24 cellular contexts compared by ENCODE assay signal in genomic region chr1:22288593-22289241, GRCh38.
A peak's percentile ranks its signal among the peaks of the same experiment; 100 is the strongest.
DNase-seq lines count a peak whose midpoint lies in the region; ATAC-seq and TF ChIP-seq lines count a peak whose summit lies in the region.
"Had no signal": no experiment of that assay in that cellular context is flagged by ENCODE, and none has a peak within 500 bp of the region (broad histone marks: within the 10 kb centered on the region; RNA-seq: fewer than 3 reads in every experiment).

No MANE protein-coding gene starts in this region.

- no peaks in the 10 kb centered on the region for H3K9me3 Mint-ChIP-seq in GM23338
- H3K9me3 Mint-ChIP-seq: activated B cell treated with CpG ODN at 0.5 μM for 24 hours, mesothelial cell of epicardium had no signal

- no peak overlapping the region for H3K9ac ChIP-seq in PC-3 (ENCODE audit: low read length)

- H3K4me3 ChIP-seq in GM23338 (no peak overlapping the region), PC-3 (ENCODE audit: low read length) (no peak overlapping the region)
- H3K4me3 ChIP-seq: body of pancreas, smooth muscle cell had no signal

- peaks cover 4% of the 10 kb centered on the region for H3K27me3 Mint-ChIP-seq in GM23338 (ENCODE audit: insufficient read depth, low read depth, poor library complexity)

- no TSS peak for BruUV-seq in PC-3 (replicated peaks; lab: Mats Ljungman, UMichigan)

- CTCF ChIA-PET in PC-3 (lab: Charles Lee), result no interaction called here

- no peaks in the 10 kb centered on the region for H3F3A ChIP-seq in GM23338 (replicated peaks; ENCODE audit: low read depth)
- H3F3A ChIP-seq in PC-3 (ENCODE audit: low read length, unreplicated experiment), result no peaks in the 10 kb centered on the region

- H3K9me3 ChIP-seq in PC-3 (ENCODE audit: low read length), result no peaks in the 10 kb centered on the region
- H3K9me3 ChIP-seq: body of pancreas had no signal

- no peaks in the 10 kb centered on the region for H4K20me1 ChIP-seq in GM23338 (replicated peaks; ENCODE audit: insufficient read depth)
- H4K20me1 ChIP-seq in PC-3 (ENCODE audit: low read length), result no peaks in the 10 kb centered on the region

- H3K27ac ChIP-seq in GM23338 (ENCODE audit: low read depth) (no peak overlapping the region), PC-3 (ENCODE audit: low read length) (no peak overlapping the region)
- H3K27ac ChIP-seq: body of pancreas had no signal

- H3K4me2 ChIP-seq in GM23338 (no peak overlapping the region), PC-3 (ENCODE audit: low read length) (no peak overlapping the region)
- H3K4me2 ChIP-seq: smooth muscle cell had no signal

- H3K27ac Mint-ChIP-seq in GM23338, result no peak overlapping the region
- H3K27ac Mint-ChIP-seq: activated B cell treated with CpG ODN at 0.5 μM for 24 hours, mesothelial cell of epicardium, naive B cell, type B pancreatic cell had no signal

- H3K9me2 ChIP-seq in GM23338 (ENCODE audit: insufficient read depth) (no peaks in the 10 kb centered on the region), PC-3 (replicated peaks; ENCODE audit: low read length) (no peaks in the 10 kb centered on the region)

- no peak overlapping the region for H3K4me3 Mint-ChIP-seq in GM23338
- H3K4me3 Mint-ChIP-seq: activated B cell treated with CpG ODN at 0.5 μM for 24 hours, mesothelial cell of epicardium, naive B cell, type B pancreatic cell had no signal

- no peaks in the 10 kb centered on the region; the same call in 2 of the 3 replicates for H3K36me3 Mint-ChIP-seq in GM23338 (ENCODE audit: low read depth)
- H3K36me3 Mint-ChIP-seq: mesothelial cell of epicardium had no signal

- H3K4me1 ChIP-seq in GM23338 (ENCODE audit: insufficient read depth), result no peaks in the 10 kb centered on the region; the same call in 1 of the 2 replicates
- H3K4me1 ChIP-seq in PC-3 (ENCODE audit: insufficient read depth, low read length), result peaks cover 4% of the 10 kb centered on the region; the same call in 1 of the 2 replicates

- DNase-seq in GM23338 (ENCODE audit: low spot score) (no peak), PC-3 (peak; percentile 7), iPS-NIHi7 (ENCODE audit: extremely low spot score) (peak; percentile 3), sciatic nerve (ENCODE audit: low spot score) (peak; percentile 7), NCI-H2107 (lab: John Stamatoyannopoulos, UW) (no peak)
- no peak for DNase-seq in stimulated activated CD4-positive, alpha-beta T cell treated with anti-CD3 and anti-CD28 coated beads, Interleukin-4, amount 100 ng/mL, for 24 hours
- DNase-seq: activated B cell treated with CpG ODN at 0.5 μM for 24 hours; activated gamma-delta T cell; activated T-cell treated with anti-CD3 and anti-CD28 coated beads, Interleukin-2, amount 50 U/mL, for 1 hour; body of pancreas; Calu3; DND-41; left ventricle myocardium superior; naive B cell; NCI-H1694 treated with DMSO at 0.1 percent for 48 hours; NCI-H524 treated with DMSO at 0.1 percent for 48 hours; NK-92 treated with Interleukin-12 subunit alpha and Interleukin-12 subunit beta, amount 100 ng/mL, for 24 hours; SHP77 treated with DMSO at 0.1 percent for 48 hours; stimulated activated CD4-positive, alpha-beta T cell treated with anti-CD3 and anti-CD28 coated beads, Interleukin-1b, Interleukin-23, amount 100 ng/mL, for 48 hours had no signal

- H3K36me3 ChIP-seq in GM23338 (ENCODE audit: insufficient read depth) (no peaks in the 10 kb centered on the region), PC-3 (ENCODE audit: low read depth, low read length) (no peaks in the 10 kb centered on the region)

- ATAC-seq in GM23338 (no peak), PC-3 (no peak), sciatic nerve (no peak), GM19455 (IDR thresholded peaks at IDR 0.05; ENCODE audit: unreplicated experiment) (no peak)
- ATAC-seq: body of pancreas, left ventricle myocardium superior, Panc1 had no signal

- POLR2A ChIA-PET in PC-3 (lab: Charles Lee; ENCODE audit: unreplicated experiment), result no interaction called here

- peak overlapping the region; percentile 97; the same call in 1 of the 2 replicates for H2AFZ ChIP-seq in GM23338
- no peak overlapping the region for H2AFZ ChIP-seq in PC-3 (ENCODE audit: low read length)

- TF ChIP-seq CTCF in GM23338 (conservative IDR thresholded peaks at IDR 0.05; ENCODE audit: low read depth in 2 of 2), result no peak
- TF ChIP-seq CTCF in PC-3 (conservative IDR thresholded peaks at IDR 0.05; ENCODE audit: low read depth, low read length), result no peak

- intact Hi-C loops in PC-3 (cut with micrococcal nuclease), result no loop called here
- intact Hi-C loops in sciatic nerve (cut with DNase I), result no loop called here

- H3K79me2 ChIP-seq in GM23338 (replicated peaks; ENCODE audit: insufficient read depth) (no peaks in the 10 kb centered on the region), PC-3 (ENCODE audit: low read length) (no peaks in the 10 kb centered on the region)

- peaks cover 3% of the 10 kb centered on the region; the same call in 2 of the 3 replicates for H3K4me1 Mint-ChIP-seq in GM23338
- H3K4me1 Mint-ChIP-seq: activated B cell treated with CpG ODN at 0.5 μM for 24 hours, naive B cell had no signal

- no peaks in the 10 kb centered on the region for H3K27me3 ChIP-seq in GM23338 (ENCODE audit: insufficient read depth)
- no peaks in the 10 kb centered on the region for H3K27me3 ChIP-seq in PC-3 (ENCODE audit: low read length)
- H3K27me3 ChIP-seq: body of pancreas had no signal

TF ChIP-seq in GM23338, 12 proteins besides CTCF, POLR2A, EP300 and RAD21:
- TF ChIP-seq NANOG (IDR thresholded peaks at IDR 0.05; ENCODE audit: borderline replicate concordance) (no peak), CREB1 (CRISPR knock-in tag; IDR thresholded peaks at IDR 0.05; ENCODE audit: low read depth) (no peak), STAT1 (IDR thresholded peaks at IDR 0.05; ENCODE audit: unreplicated experiment) (no peak), JUNB (IDR thresholded peaks at IDR 0.05; ENCODE audit: unreplicated experiment) (no peak)
- TF ChIP-seq, protein P1, sequence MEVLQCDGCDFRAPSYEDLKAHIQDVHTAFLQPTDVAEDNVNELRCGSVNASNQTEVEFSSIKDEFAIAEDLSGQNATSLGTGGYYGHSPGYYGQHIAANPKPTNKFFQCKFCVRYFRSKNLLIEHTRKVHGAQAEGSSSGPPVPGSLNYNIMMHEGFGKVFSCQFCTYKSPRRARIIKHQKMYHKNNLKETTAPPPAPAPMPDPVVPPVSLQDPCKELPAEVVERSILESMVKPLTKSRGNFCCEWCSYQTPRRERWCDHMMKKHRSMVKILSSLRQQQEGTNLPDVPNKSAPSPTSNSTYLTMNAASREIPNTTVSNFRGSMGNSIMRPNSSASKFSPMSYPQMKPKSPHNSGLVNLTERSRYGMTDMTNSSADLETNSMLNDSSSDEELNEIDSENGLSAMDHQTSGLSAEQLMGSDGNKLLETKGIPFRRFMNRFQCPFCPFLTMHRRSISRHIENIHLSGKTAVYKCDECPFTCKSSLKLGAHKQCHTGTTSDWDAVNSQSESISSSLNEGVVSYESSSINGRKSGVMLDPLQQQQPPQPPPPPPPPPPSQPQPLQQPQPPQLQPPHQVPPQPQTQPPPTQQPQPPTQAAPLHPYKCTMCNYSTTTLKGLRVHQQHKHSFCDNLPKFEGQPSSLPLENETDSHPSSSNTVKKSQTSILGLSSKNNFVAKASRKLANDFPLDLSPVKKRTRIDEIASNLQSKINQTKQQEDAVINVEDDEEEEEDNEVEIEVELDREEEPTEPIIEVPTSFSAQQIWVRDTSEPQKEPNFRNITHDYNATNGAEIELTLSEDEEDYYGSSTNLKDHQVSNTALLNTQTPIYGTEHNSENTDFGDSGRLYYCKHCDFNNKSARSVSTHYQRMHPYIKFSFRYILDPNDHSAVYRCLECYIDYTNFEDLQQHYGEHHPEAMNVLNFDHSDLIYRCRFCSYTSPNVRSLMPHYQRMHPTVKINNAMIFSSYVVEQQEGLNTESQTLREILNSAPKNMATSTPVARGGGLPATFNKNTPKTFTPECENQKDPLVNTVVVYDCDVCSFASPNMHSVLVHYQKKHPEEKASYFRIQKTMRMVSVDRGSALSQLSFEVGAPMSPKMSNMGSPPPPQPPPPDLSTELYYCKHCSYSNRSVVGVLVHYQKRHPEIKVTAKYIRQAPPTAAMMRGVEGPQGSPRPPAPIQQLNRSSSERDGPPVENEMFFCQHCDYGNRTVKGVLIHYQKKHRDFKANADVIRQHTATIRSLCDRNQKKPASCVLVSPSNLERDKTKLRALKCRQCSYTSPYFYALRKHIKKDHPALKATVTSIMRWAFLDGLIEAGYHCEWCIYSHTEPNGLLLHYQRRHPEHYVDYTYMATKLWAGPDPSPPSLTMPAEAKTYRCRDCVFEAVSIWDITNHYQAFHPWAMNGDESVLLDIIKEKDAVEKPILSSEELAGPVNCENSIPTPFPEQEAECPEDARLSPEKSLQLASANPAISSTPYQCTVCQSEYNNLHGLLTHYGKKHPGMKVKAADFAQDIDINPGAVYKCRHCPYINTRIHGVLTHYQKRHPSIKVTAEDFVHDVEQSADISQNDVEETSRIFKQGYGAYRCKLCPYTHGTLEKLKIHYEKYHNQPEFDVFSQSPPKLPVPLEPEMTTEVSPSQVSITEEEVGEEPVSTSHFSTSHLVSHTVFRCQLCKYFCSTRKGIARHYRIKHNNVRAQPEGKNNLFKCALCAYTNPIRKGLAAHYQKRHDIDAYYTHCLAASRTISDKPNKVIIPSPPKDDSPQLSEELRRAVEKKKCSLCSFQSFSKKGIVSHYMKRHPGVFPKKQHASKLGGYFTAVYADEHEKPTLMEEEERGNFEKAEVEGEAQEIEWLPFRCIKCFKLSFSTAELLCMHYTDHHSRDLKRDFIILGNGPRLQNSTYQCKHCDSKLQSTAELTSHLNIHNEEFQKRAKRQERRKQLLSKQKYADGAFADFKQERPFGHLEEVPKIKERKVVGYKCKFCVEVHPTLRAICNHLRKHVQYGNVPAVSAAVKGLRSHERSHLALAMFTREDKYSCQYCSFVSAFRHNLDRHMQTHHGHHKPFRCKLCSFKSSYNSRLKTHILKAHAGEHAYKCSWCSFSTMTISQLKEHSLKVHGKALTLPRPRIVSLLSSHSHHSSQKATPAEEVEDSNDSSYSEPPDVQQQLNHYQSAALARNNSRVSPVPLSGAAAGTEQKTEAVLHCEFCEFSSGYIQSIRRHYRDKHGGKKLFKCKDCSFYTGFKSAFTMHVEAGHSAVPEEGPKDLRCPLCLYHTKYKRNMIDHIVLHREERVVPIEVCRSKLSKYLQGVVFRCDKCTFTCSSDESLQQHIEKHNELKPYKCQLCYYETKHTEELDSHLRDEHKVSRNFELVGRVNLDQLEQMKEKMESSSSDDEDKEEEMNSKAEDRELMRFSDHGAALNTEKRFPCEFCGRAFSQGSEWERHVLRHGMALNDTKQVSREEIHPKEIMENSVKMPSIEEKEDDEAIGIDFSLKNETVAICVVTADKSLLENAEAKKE (CRISPR knock-in tag; IDR thresholded peaks at IDR 0.05), result no peak
TF ChIP-seq in GM23338: peak in this region for 0.

Comparison
In these comparisons a context has a peak if more than half of its experiments do, and no peak if none do; other contexts are left out.
1. DNase-seq: peak in PC-3 (single experiment), iPS-NIHi7 (single experiment) and sciatic nerve (single experiment); none in GM23338 (single experiment), stimulated activated CD4-positive, alpha-beta T cell treated with anti-CD3 and anti-CD28 coated beads, Interleukin-4, amount 100 ng/mL, for 24 hours (single experiment) and NCI-H2107 (single experiment).